In the genomic region with DNA sequence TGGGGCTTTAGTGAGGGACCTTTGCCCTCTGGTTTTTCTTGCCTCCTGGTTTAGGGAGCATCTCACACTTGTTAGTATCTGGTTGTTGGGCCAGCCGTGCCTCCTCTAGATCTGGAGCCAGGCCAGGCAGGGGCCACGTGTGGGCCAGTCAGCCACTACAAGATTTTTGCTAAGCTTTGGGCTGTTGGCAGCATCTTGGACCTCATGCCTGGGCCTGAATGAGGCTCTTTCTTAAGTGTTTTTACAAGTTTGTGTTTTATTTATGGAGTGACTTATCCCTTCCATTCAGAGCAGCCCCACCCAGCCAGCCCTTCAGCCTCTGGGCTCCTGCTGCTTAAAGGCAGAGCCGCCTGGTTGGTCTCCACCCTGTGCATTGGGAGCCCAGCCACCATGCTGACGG, we compare ENCODE assay signal across 9 cellular contexts. TPM values are rescaled to one million over a fixed set of nuclear protein-coding genes. Genes with fewer than 3 reads are reported as not detected.
DNase-seq lines count a peak whose midpoint lies in the region; ATAC-seq and TF ChIP-seq lines count a peak whose summit lies in the region.
"Had no signal": no experiment of that assay in that cellular context is flagged by ENCODE, and none has a peak within 500 bp of the region (broad histone marks: within the 10 kb centered on the region; RNA-seq: fewer than 3 reads in every experiment).

No MANE protein-coding gene starts in this region.

- H3K27ac Mint-ChIP-seq in CD4-positive, alpha-beta T cell, result peak overlapping the region; percentile 95
- peak overlapping the region; percentile 94 for H3K27ac Mint-ChIP-seq in dendritic cell treated with granulocyte-macrophage colony-stimulating factor and Interleukin-4, amounts not matched to agents 40 ng/mL and 50 ng/mL, for 4 days
- no peak overlapping the region for H3K27ac Mint-ChIP-seq in neural crest cell (ENCODE audit: unreplicated experiment)

- no peaks in the 10 kb centered on the region for H3K27me3 Mint-ChIP-seq in CD4-positive, alpha-beta T cell
- H3K27me3 Mint-ChIP-seq in dendritic cell treated with granulocyte-macrophage colony-stimulating factor and Interleukin-4, amounts not matched to agents 40 ng/mL and 50 ng/mL, for 4 days, result no peaks in the 10 kb centered on the region
- peaks cover 5% of the 10 kb centered on the region for H3K27me3 Mint-ChIP-seq in neural crest cell (ENCODE audit: low read depth)

- no peaks in the 10 kb centered on the region for H3K9me2 ChIP-seq in PC-3 (replicated peaks; ENCODE audit: low read length)

- peaks cover 9% of the 10 kb centered on the region; the same call in 1 of the 2 replicates for H4K20me1 ChIP-seq in PC-3 (ENCODE audit: low read length)

- DNase-seq in CD4-positive, alpha-beta T cell, result no peak
- peak; percentile 92 for DNase-seq in PC-3
- no peak for DNase-seq in neural crest cell (ENCODE audit: low read depth, low spot score)
- no peak for DNase-seq in NCI-H1048 (lab: John Stamatoyannopoulos, UW)
- DNase-seq in NCI-H1092 treated with DMSO at 0.1 percent for 48 hours (lab: John Stamatoyannopoulos, UW), result no peak
- no peak for DNase-seq in NCI-H1930 (lab: John Stamatoyannopoulos, UW)

- peak overlapping the region; percentile 91 for H3K27ac ChIP-seq in CD4-positive, alpha-beta T cell (ENCODE audit: low read depth, low read length)
- peak overlapping the region; percentile 99 for H3K27ac ChIP-seq in PC-3 (ENCODE audit: low read length)

- ATAC-seq in CD4-positive, alpha-beta T cell (ENCODE audit: poor library complexity), result no peak
- ATAC-seq in PC-3 (peak; percentile 43), HG02798 (IDR thresholded peaks at IDR 0.05; ENCODE audit: poor library complexity, unreplicated experiment) (no peak)

- no peaks in the 10 kb centered on the region for H3K9me3 Mint-ChIP-seq in CD4-positive, alpha-beta T cell
- no peaks in the 10 kb centered on the region for H3K9me3 Mint-ChIP-seq in dendritic cell treated with granulocyte-macrophage colony-stimulating factor and Interleukin-4, amounts not matched to agents 40 ng/mL and 50 ng/mL, for 4 days
- no peaks in the 10 kb centered on the region for H3K9me3 Mint-ChIP-seq in neural crest cell

- H3K9ac ChIP-seq in PC-3 (ENCODE audit: low read length), result peak overlapping the region; percentile 87

- CTCF ChIA-PET in CD4-positive, alpha-beta T cell (lab: Charles Lee), result interaction anchor here (5.1 kb wide), 1 partner anchor 40 kb away, joined by 158 read pairs; a partner anchor contains a TSS
- CTCF ChIA-PET in PC-3 (lab: Charles Lee), result interaction anchor here (0.5 to 1.2 kb wide), 2 partner anchors 43 to 44 kb away, joined by 3 read pairs; a partner anchor contains a TSS

- peaks cover 34% of the 10 kb centered on the region for H3K79me2 ChIP-seq in PC-3 (ENCODE audit: low read length)

- H3K4me1 Mint-ChIP-seq in CD4-positive, alpha-beta T cell (ENCODE audit: low read depth), result peaks cover 70% of the 10 kb centered on the region
- peaks cover 86% of the 10 kb centered on the region for H3K4me1 Mint-ChIP-seq in dendritic cell treated with granulocyte-macrophage colony-stimulating factor and Interleukin-4, amounts not matched to agents 40 ng/mL and 50 ng/mL, for 4 days (ENCODE audit: low read depth)
- peaks cover 40% of the 10 kb centered on the region for H3K4me1 Mint-ChIP-seq in neural crest cell

- intact Hi-C loops in CD4-positive, alpha-beta T cell (cut with DNase I, micrococcal nuclease), result loop anchor here in 1 of 2 experiments (5.0 kb wide), 1 partner anchor 41 kb away; no protein-coding TSS in a partner anchor
- intact Hi-C loops in PC-3 (cut with micrococcal nuclease), result loop anchor here (1.0 to 2.0 kb wide), 2 partner anchors 28 to 113 kb away; a partner anchor contains a TSS
- intact Hi-C loops in dendritic cell treated with granulocyte-macrophage colony-stimulating factor and Interleukin-4, amounts not matched to agents 40 ng/mL and 50 ng/mL, for 4 days (cut with micrococcal nuclease), result loop anchor here (1.0 to 10.0 kb wide), 2 partner anchors 9 to 116 kb away; no protein-coding TSS in a partner anchor

- peaks cover 82% of the 10 kb centered on the region for H3K4me1 ChIP-seq in PC-3 (ENCODE audit: insufficient read depth, low read length)

- no peak for TF ChIP-seq CTCF in CD4-positive, alpha-beta T cell (IDR thresholded peaks at IDR 0.05)
- TF ChIP-seq CTCF in PC-3 (conservative IDR thresholded peaks at IDR 0.05; ENCODE audit: low read depth, low read length), result no peak
- no peak for TF ChIP-seq CTCF in neural crest cell (conservative IDR thresholded peaks at IDR 0.05)

- peak overlapping the region; percentile 94 for H3K4me2 ChIP-seq in PC-3 (ENCODE audit: low read length)

- peaks cover 38% of the 10 kb centered on the region for H3F3A ChIP-seq in PC-3 (ENCODE audit: low read length, unreplicated experiment)

- no peaks in the 10 kb centered on the region for H3K9me3 ChIP-seq in CD4-positive, alpha-beta T cell (ENCODE audit: control insufficient read depth, low read length)
- no peaks in the 10 kb centered on the region for H3K9me3 ChIP-seq in PC-3 (ENCODE audit: low read length)

- no peak overlapping the region for H2AFZ ChIP-seq in PC-3 (ENCODE audit: low read length)

- peak overlapping the region; percentile 62 for H3K4me3 Mint-ChIP-seq in CD4-positive, alpha-beta T cell
- no peak overlapping the region for H3K4me3 Mint-ChIP-seq in dendritic cell treated with granulocyte-macrophage colony-stimulating factor and Interleukin-4, amounts not matched to agents 40 ng/mL and 50 ng/mL, for 4 days
- peak overlapping the region; percentile 92 for H3K4me3 Mint-ChIP-seq in neural crest cell

- no TSS peak for BruUV-seq in PC-3 (replicated peaks; lab: Mats Ljungman, UMichigan)

- no peaks in the 10 kb centered on the region for H3K27me3 ChIP-seq in CD4-positive, alpha-beta T cell (ENCODE audit: control insufficient read depth, insufficient read depth, low read length)
- H3K27me3 ChIP-seq in PC-3 (ENCODE audit: low read length), result no peaks in the 10 kb centered on the region

- H3K4me3 ChIP-seq in PC-3 (ENCODE audit: low read length), result 0 out of 2 replicates have a peak overlapping the region, but pooled peaks have one; percentile 35

- POLR2A ChIA-PET in CD4-positive, alpha-beta T cell (lab: Charles Lee), result interaction anchor here (2.2 to 20.7 kb wide), 3 partner anchors 10 to 81 kb away, joined by 11 to 977 read pairs (median 33); a partner anchor contains a TSS
- POLR2A ChIA-PET in PC-3 (lab: Charles Lee; ENCODE audit: unreplicated experiment), result no interaction called here

- H3K36me3 ChIP-seq in PC-3 (ENCODE audit: low read depth, low read length), result peaks cover 33% of the 10 kb centered on the region

- H3K36me3 Mint-ChIP-seq in CD4-positive, alpha-beta T cell (ENCODE audit: low read depth), result peaks cover 62% of the 10 kb centered on the region
- peaks cover 73% of the 10 kb centered on the region for H3K36me3 Mint-ChIP-seq in dendritic cell treated with granulocyte-macrophage colony-stimulating factor and Interleukin-4, amounts not matched to agents 40 ng/mL and 50 ng/mL, for 4 days (ENCODE audit: low read depth)
- peaks cover 15% of the 10 kb centered on the region for H3K36me3 Mint-ChIP-seq in neural crest cell (ENCODE audit: low read depth)

RNA-seq across cellular contexts. Expression of a gene that starts 1.6 kb away (rescaled TPM):
- 100 to 1,000 TPM; 178 to 193 TPM for total RNA-seq in CD4-positive, alpha-beta T cell
- total RNA-seq in PC-3 (2014; rRNA removed) (181 and 193 TPM in 2 replicates), neural crest cell (97.9 and 100 TPM in 2 replicates)

RNA-seq across cellular contexts. Expression of a gene that starts 28.1 kb away (rescaled TPM):
- 10 to 100 TPM; 39.3 to 42.3 TPM for total RNA-seq in CD4-positive, alpha-beta T cell
- 19.4 and 24.6 TPM in 2 replicates for total RNA-seq in PC-3 (2014; rRNA removed)
- 33.5 and 35.5 TPM in 2 replicates for total RNA-seq in neural crest cell

RNA-seq across cellular contexts. Expression of a gene that starts 39.5 kb away (rescaled TPM):
- 100 to 1,000 TPM; 582 to 608 TPM for total RNA-seq in CD4-positive, alpha-beta T cell
- total RNA-seq in PC-3 (2014; rRNA removed) (not detected in 2 replicates), neural crest cell (not detected in 2 replicates)
- total RNA-seq: lung microvascular endothelial cell had no signal

RNA-seq across cellular contexts. Expression of a gene that starts 44.3 kb away (rescaled TPM):
- 1 to 10 TPM; 7.6 to 8.4 TPM for total RNA-seq in CD4-positive, alpha-beta T cell
- total RNA-seq in PC-3 (2014; rRNA removed), result 30.6 and 30.8 TPM in 2 replicates
- total RNA-seq in neural crest cell, result 46.6 and 48.0 TPM in 2 replicates

Comparison
In these comparisons a context has a peak if more than half of its experiments do, and no peak if none do; other contexts are left out.
1. RNA of a gene that starts 39.5 kb away (total RNA-seq): 582 to 608 TPM in CD4-positive, alpha-beta T cell; not detected in PC-3 and not detected in neural crest cell; every median in the first group is over 100 times any median in the second.